In the genomic region with DNA sequence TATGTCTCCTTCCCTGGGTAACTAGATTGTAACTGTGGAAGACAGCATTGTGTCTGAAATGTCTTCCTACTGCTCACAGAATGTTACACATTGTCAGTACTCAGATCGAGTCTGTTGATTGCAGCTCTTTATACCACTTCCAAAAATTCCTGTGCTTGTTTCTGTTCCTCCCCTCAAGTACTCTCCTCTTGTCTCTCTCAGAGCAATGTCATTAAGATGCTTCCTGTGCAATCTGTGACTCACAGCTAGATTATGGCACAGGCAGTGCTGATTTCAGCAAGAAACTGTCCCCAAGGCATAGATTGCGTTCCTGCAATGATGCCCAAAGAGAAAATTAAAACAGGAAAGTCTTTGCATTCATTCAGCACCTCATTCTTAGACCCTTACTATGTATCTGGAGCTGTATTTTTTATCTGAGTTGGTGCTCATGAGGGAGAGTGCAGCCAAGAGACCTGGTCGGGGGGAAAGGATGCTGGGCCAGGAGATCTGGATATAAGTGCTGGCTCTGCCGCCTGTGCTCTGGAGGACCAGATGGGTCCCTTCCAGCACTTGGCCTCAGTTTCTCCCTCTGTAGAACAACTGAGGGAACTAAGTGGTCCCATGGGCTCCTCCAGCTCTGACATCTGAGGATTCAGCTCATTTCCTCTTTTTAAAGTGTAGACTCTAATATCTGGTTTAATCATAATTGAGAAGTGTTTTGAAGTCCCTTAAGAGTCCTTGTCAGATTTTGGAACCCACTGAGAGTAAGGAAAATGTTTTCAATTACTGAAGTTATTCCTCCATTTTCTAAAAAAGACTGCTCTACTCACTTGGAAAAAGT, we compare ENCODE assay signal across 9 cellular contexts. TPM values are rescaled to one million over a fixed set of nuclear protein-coding genes. Genes with fewer than 3 reads are reported as not detected.
A peak's percentile ranks its signal among the peaks of the same experiment; 100 is the strongest.
DNase-seq lines count a peak whose midpoint lies in the region; ATAC-seq and TF ChIP-seq lines count a peak whose summit lies in the region.
"Had no signal": no experiment of that assay in that cellular context is flagged by ENCODE, and none has a peak within 500 bp of the region (broad histone marks: within the 10 kb centered on the region; RNA-seq: fewer than 3 reads in every experiment).

No MANE protein-coding gene starts in this region.

- 63 to 64% methylated on average over 4 of the region's 4 CpGs for WGBS in body of pancreas, 2 donors
- WGBS in mesendoderm (ENCODE audit: extremely low coverage, insufficient coverage, low lambda C conversion rate): no CpG with 5 or more reads among the region's 4 CpGs

- no peak overlapping the region for H2BK5ac ChIP-seq in mesendoderm (ENCODE audit: low read length)

- no peak overlapping the region for H3K9ac ChIP-seq in Karpas-422 (ENCODE audit: low read length)
- H3K9ac ChIP-seq in mesendoderm (ENCODE audit: low read length): no peak overlapping the region

- intact Hi-C loops in body of pancreas (cut with DNase I): no loop called here

- no peak overlapping the region for H4K8ac ChIP-seq in mesendoderm (ENCODE audit: low read depth, low read length)

- peak; percentile 22 for DNase-seq in AG08396 (ENCODE audit: low spot score)
- peak; percentile 40 for DNase-seq in Karpas-422
- peak in 2 of 4 donors; percentile 10 to 50 for DNase-seq in body of pancreas
- peak; percentile 90 for DNase-seq in mesendoderm
- DNase-seq in DMS153 (lab: John Stamatoyannopoulos, UW): no peak
- DNase-seq in HuH-7.5 (ENCODE audit: low spot score): no peak
- no peak for DNase-seq in GM19240 (ENCODE audit: insufficient read length, low spot score)
- DNase-seq: NCI-H1417 treated with DMSO at 0.1 percent for 48 hours had no signal

- no peak overlapping the region for H4K5ac ChIP-seq in mesendoderm (ENCODE audit: low read length)

- no peaks in the 10 kb centered on the region for H3K9me3 ChIP-seq in Karpas-422 (ENCODE audit: low read length)
- no peaks in the 10 kb centered on the region for H3K9me3 ChIP-seq in body of pancreas

- H3K18ac ChIP-seq in mesendoderm (ENCODE audit: low read length): no peak overlapping the region

- H2AFZ ChIP-seq in Karpas-422 (ENCODE audit: low read length): no peak overlapping the region

- no peak overlapping the region for H3K56ac ChIP-seq in mesendoderm (ENCODE audit: low read length)

- no peak overlapping the region for H3K4ac ChIP-seq in mesendoderm (ENCODE audit: low read depth, low read length)

- H3K4me1 ChIP-seq in Karpas-422 (ENCODE audit: low read length) (peaks cover 13% of the 10 kb centered on the region), body of pancreas (peaks cover 15% of the 10 kb centered on the region), mesendoderm (ENCODE audit: control insufficient read depth, low read depth, low read length) (no peaks in the 10 kb centered on the region)

- H3K4me3 ChIP-seq in Karpas-422 (ENCODE audit: low read length) (no peak overlapping the region), body of pancreas (no peak overlapping the region), mesendoderm (ENCODE audit: low read length) (no peak overlapping the region)

- H3K27me3 ChIP-seq in Karpas-422 (ENCODE audit: low read length): no peaks in the 10 kb centered on the region
- H3K27me3 ChIP-seq in body of pancreas: no peaks in the 10 kb centered on the region
- no peaks in the 10 kb centered on the region for H3K27me3 ChIP-seq in mesendoderm (ENCODE audit: insufficient read depth, low read length, poor library complexity)

- H3K79me2 ChIP-seq in Karpas-422 (ENCODE audit: low read length): no peaks in the 10 kb centered on the region
- no peaks in the 10 kb centered on the region for H3K79me2 ChIP-seq in mesendoderm (ENCODE audit: control insufficient read depth, insufficient read depth, low read length)

- H3K23ac ChIP-seq in mesendoderm (ENCODE audit: low read length): no peak overlapping the region

- no peaks in the 10 kb centered on the region for H3K79me1 ChIP-seq in mesendoderm (ENCODE audit: low read length)

- H3K4me2 ChIP-seq in Karpas-422 (ENCODE audit: low read depth, low read length, poor library complexity, severe bottlenecking) (no peak overlapping the region), mesendoderm (ENCODE audit: low read length) (no peak overlapping the region)

- no peak for TF ChIP-seq CTCF in body of pancreas (IDR thresholded peaks at IDR 0.05)

- H4K20me1 ChIP-seq in Karpas-422 (ENCODE audit: insufficient read depth, low read depth, low read length): no peaks in the 10 kb centered on the region

- H3K9me2 ChIP-seq in Karpas-422 (replicated peaks; ENCODE audit: insufficient read depth, low read length): no peaks in the 10 kb centered on the region

- no peak overlapping the region for H2BK120ac ChIP-seq in mesendoderm (ENCODE audit: low read depth, low read length)

- H2BK15ac ChIP-seq in mesendoderm (replicated peaks; ENCODE audit: low read depth): no peak overlapping the region

- peak; percentile 65 for ATAC-seq in body of pancreas
- ATAC-seq in GM19455 (IDR thresholded peaks at IDR 0.05; ENCODE audit: unreplicated experiment): no peak

- TF ChIP-seq POLR2A in body of pancreas (IDR thresholded peaks at IDR 0.05): no peak

- H3K27ac ChIP-seq in Karpas-422 (ENCODE audit: low read length) (no peak overlapping the region), body of pancreas (peak overlapping the region in 1 of 4 donors; percentile 46), mesendoderm (ENCODE audit: low read depth, low read length) (no peak overlapping the region)

- no peak overlapping the region for H2AK5ac ChIP-seq in mesendoderm (ENCODE audit: low read length)

- H3K36me3 ChIP-seq in Karpas-422 (ENCODE audit: insufficient read depth, low read length): no peaks in the 10 kb centered on the region
- H3K36me3 ChIP-seq in body of pancreas (replicated peaks in 1 of 2; ENCODE audit: insufficient read depth in 1 of 2, low read depth in 2 of 2): no peaks in the 10 kb centered on the region
- no peaks in the 10 kb centered on the region for H3K36me3 ChIP-seq in mesendoderm (ENCODE audit: control insufficient read depth, insufficient read depth, low read length)

RNA-seq across cellular contexts. Expression of a gene that starts 40.8 kb away (rescaled TPM):
- total RNA-seq in Karpas-422 (2014; rRNA removed; shearing (Covaris generic); ENCODE audit: low replicate concordance): 45.0 and 50.5 TPM in 2 replicates
- 10 to 100 TPM; 11.4 to 42.2 TPM for total RNA-seq in body of pancreas
- polyA plus RNA-seq in mesendoderm (2013, experiment 1 of 2): 61.7 TPM
- 60.5 TPM for polyA plus RNA-seq in mesendoderm (2013, experiment 2 of 2)

RNA-seq across cellular contexts. Expression of a gene that starts 54.9 kb away (rescaled TPM):
- total RNA-seq in Karpas-422 (2014; rRNA removed; shearing (Covaris generic); ENCODE audit: low replicate concordance): 40.5 and 41.3 TPM in 2 replicates
- 10 to 100 TPM; 39.7 to 58.3 TPM for total RNA-seq in body of pancreas
- 20.2 TPM for polyA plus RNA-seq in mesendoderm (2013, experiment 1 of 2)
- polyA plus RNA-seq in mesendoderm (2013, experiment 2 of 2): 19.9 TPM

Comparison
In these comparisons a context has a peak if more than half of its experiments do, and no peak if none do; other contexts are left out.
1. DNase-seq: peak in AG08396 (single experiment), Karpas-422 (single experiment) and mesendoderm (single experiment); none in DMS153 (single experiment), HuH-7.5 (single experiment) and GM19240 (single experiment).